In genomic region chr20:62508641-62509051, GRCh38 we compare ENCODE assay signal across 19 cellular contexts. TPM values are rescaled to one million over a fixed set of nuclear protein-coding genes. Genes with fewer than 3 reads are reported as not detected.
DNase-seq lines count a peak whose midpoint lies in the region; ATAC-seq, FAIRE-seq and TF ChIP-seq lines count a peak whose summit lies in the region.
"Had no signal": no experiment of that assay in that cellular context is flagged by ENCODE, and none has a peak within 500 bp of the region (broad histone marks: within the 10 kb centered on the region; RNA-seq: fewer than 3 reads in every experiment).

No MANE protein-coding gene starts in this region.

- 75% methylated on average over 6 of the region's 6 CpGs for WGBS in GM12878 (ENCODE audit: insufficient coverage, insufficient replicate concordance, low lambda C conversion rate, missing lambda C conversion rate)

- H3K4me3 Mint-ChIP-seq in T-helper 17 cell, result no peak overlapping the region

- no peak for TF ChIP-seq EP300 in GM12878 (IDR thresholded peaks at IDR 0.05; ENCODE audit: borderline replicate concordance in 1 of 2, control insufficient read depth in 1 of 2, low read depth in 2 of 2, low read length in 2 of 2)

- peaks cover 5 to 8% of the 10 kb centered on the region in 2 experiments; a peak in 2 of 4 replicates for H3K27me3 ChIP-seq in GM12878 (replicated peaks in 1 of 2; ENCODE audit: control insufficient read depth in 2 of 2, insufficient read depth in 2 of 2, low read length in 1 of 2)
- H3K27me3 ChIP-seq: hepatocyte, pancreas had no signal

- no peak for FAIRE-seq in GM12878 (lab: Jason Lieb, UNC)
- FAIRE-seq: pancreas had no signal

- H3K27ac ChIP-seq in GM12878 (ENCODE audit: control insufficient read depth, insufficient read depth), result no peak overlapping the region
- H3K27ac ChIP-seq: colonic mucosa, hepatocyte, pancreas, spleen had no signal

- in situ Hi-C loops in GM12878 (cut with MboI), result no loop called here

- TF ChIP-seq CTCF in GM12878 (IDR thresholded peaks at IDR 0.05 in 2 of 3, conservative IDR thresholded peaks at IDR 0.05 in 1 of 3; ENCODE audit: control insufficient read depth in 2 of 3, extremely low read depth in 1 of 3, insufficient read depth in 1 of 3, low read depth in 3 of 3, low read length in 3 of 3), result no peak

- no peak for TF ChIP-seq POLR2A in GM12878 (IDR thresholded peaks at IDR 0.05; ENCODE audit: low read depth, low read length)

- POLR2A ChIA-PET in GM12878 (lab: Charles Lee), result no interaction called here

- H3K79me2 ChIP-seq in GM12878 (ENCODE audit: control insufficient read depth, insufficient read depth, low read length), result no peaks in the 10 kb centered on the region
- H3K79me2 ChIP-seq: hepatocyte had no signal

- BruUV-seq in GM12878 (replicated peaks; lab: Mats Ljungman, UMichigan), result no TSS peak

- H3K4me3 ChIP-seq in GM12878, result no peak overlapping the region
- H3K4me3 ChIP-seq: colonic mucosa, hepatocyte, pancreas, spleen had no signal

- no peaks in the 10 kb centered on the region for H3K4me1 Mint-ChIP-seq in T-helper 17 cell

- no peaks in the 10 kb centered on the region for H3K4me1 ChIP-seq in GM12878 (ENCODE audit: control insufficient read depth, insufficient read depth, low read length)
- H3K4me1 ChIP-seq: colonic mucosa, pancreas, spleen had no signal

- no peaks in the 10 kb centered on the region for H4K20me1 ChIP-seq in GM12878 (ENCODE audit: control insufficient read depth, insufficient read depth)

- no peak overlapping the region for H2AFZ ChIP-seq in GM12878 (ENCODE audit: control insufficient read depth, low read depth, low read length)
- H2AFZ ChIP-seq: hepatocyte had no signal

- ATAC-seq in GM12878, result peak; percentile 70
- ATAC-seq in stimulated activated naive CD8-positive, alpha-beta T cell treated with anti-CD3 and anti-CD28 coated beads, Interleukin-15, Interleukin-2, amounts not matched to agents 100 U/mL and 50 U/mL, for 24 hours, result peak; percentile 45
- no peak for ATAC-seq in GM19324 (IDR thresholded peaks at IDR 0.05; ENCODE audit: low FRiP score, unreplicated experiment)
- ATAC-seq in T-helper 17 cell, result no peak
- ATAC-seq: esophagus mucosa had no signal

- CTCF ChIA-PET in GM12878 (lab: Yijun Ruan, JAX), result interaction anchor here (0.7 kb wide), 1 partner anchor 282 kb away, joined by 3 read pairs; no protein-coding TSS in a partner anchor

- no peaks in the 10 kb centered on the region for H3K9me3 ChIP-seq in GM12878 (replicated peaks; ENCODE audit: control insufficient read depth, insufficient read depth, low read length)
- no peaks in the 10 kb centered on the region for H3K9me3 ChIP-seq in T-helper 17 cell (ENCODE audit: control insufficient read depth, low read length, poor library complexity, severe bottlenecking)
- H3K9me3 ChIP-seq: colonic mucosa, pancreas, spleen had no signal

- H3K9ac ChIP-seq in GM12878 (ENCODE audit: control insufficient read depth, insufficient read depth, low read length), result no peak overlapping the region

- H3K27me3 Mint-ChIP-seq in T-helper 17 cell, result peaks cover 4% of the 10 kb centered on the region

- peak; percentile 30 to 39 for DNase-seq in activated T-cell treated with anti-CD3 and anti-CD28 coated beads, Interleukin-2, amount 50 U/mL, for 48 hours
- no peak for DNase-seq in activated T-cell treated with anti-CD3 and anti-CD28 coated beads, Interleukin-2, amount 50 U/mL, for 1 hour
- peak; percentile 33 for DNase-seq in M059J (ENCODE audit: low read depth)
- no peak for DNase-seq in GM12878 (ENCODE audit: low read depth, low spot score)
- no peak for DNase-seq in stimulated activated naive CD8-positive, alpha-beta T cell treated with anti-CD3 and anti-CD28 coated beads, Interleukin-15, Interleukin-2, amounts not matched to agents 100 U/mL and 50 U/mL, for 24 hours
- no peak for DNase-seq in NCI-H128 (lab: John Stamatoyannopoulos, UW; ENCODE audit: unreplicated experiment)
- DNase-seq in T-helper 17 cell, result no peak
- DNase-seq: amygdala, colonic mucosa, DMS153, MM.1S, NCI-H2227 treated with DMSO at 0.1 percent for 48 hours, OCI-M1, pancreas, spleen had no signal

- H3K36me3 Mint-ChIP-seq in T-helper 17 cell (ENCODE audit: low read depth), result no peaks in the 10 kb centered on the region

- no peak overlapping the region for H3K27ac Mint-ChIP-seq in T-helper 17 cell

- no peaks in the 10 kb centered on the region for H3K36me3 ChIP-seq in GM12878 (ENCODE audit: control insufficient read depth in 2 of 2, insufficient read depth in 2 of 2, low read length in 1 of 2)
- H3K36me3 ChIP-seq: colonic mucosa, pancreas, spleen had no signal

- intact Hi-C loops in GM12878 (cut with micrococcal nuclease; ENCODE audit: unreplicated experiment), result no loop called here

- RAD21 ChIA-PET in GM12878 (lab: Charles Lee; ENCODE audit: unreplicated experiment), result no interaction called here

- SMC1A ChIA-PET in GM12878 (lab: Charles Lee; ENCODE audit: uncharacterized antibody, unreplicated experiment), result interaction anchor here (0.8 kb wide), 1 partner anchor 13 kb away, joined by 3 read pairs; no protein-coding TSS in a partner anchor

- no peak overlapping the region for H3K4me2 ChIP-seq in GM12878 (ENCODE audit: control insufficient read depth, insufficient read depth)
- H3K4me2 ChIP-seq: hepatocyte had no signal

- no peak for TF ChIP-seq RAD21 in GM12878 (IDR thresholded peaks at IDR 0.05; ENCODE audit: insufficient read depth, low read depth, low read length)

TF ChIP-seq in GM12878, 131 proteins besides CTCF, POLR2A, EP300 and RAD21:
- TF ChIP-seq, protein P1, sequence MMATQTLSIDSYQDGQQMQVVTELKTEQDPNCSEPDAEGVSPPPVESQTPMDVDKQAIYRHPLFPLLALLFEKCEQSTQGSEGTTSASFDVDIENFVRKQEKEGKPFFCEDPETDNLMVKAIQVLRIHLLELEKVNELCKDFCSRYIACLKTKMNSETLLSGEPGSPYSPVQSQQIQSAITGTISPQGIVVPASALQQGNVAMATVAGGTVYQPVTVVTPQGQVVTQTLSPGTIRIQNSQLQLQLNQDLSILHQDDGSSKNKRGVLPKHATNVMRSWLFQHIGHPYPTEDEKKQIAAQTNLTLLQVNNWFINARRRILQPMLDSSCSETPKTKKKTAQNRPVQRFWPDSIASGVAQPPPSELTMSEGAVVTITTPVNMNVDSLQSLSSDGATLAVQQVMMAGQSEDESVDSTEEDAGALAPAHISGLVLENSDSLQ (IDR thresholded peaks at IDR 0.05), result peak; percentile 82
- TF ChIP-seq RBBP5 (conservative IDR thresholded peaks at IDR 0.05) (no peak), EZH2 (IDR thresholded peaks at IDR 0.05; ENCODE audit: borderline replicate concordance, control insufficient read depth, low read depth, low read length) (no peak)
- TF ChIP-seq, protein P2, sequence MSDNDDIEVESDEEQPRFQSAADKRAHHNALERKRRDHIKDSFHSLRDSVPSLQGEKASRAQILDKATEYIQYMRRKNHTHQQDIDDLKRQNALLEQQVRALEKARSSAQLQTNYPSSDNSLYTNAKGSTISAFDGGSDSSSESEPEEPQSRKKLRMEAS (IDR thresholded peaks at IDR 0.05; ENCODE audit: low read depth, low read length), result no peak
- TF ChIP-seq, protein P3, sequence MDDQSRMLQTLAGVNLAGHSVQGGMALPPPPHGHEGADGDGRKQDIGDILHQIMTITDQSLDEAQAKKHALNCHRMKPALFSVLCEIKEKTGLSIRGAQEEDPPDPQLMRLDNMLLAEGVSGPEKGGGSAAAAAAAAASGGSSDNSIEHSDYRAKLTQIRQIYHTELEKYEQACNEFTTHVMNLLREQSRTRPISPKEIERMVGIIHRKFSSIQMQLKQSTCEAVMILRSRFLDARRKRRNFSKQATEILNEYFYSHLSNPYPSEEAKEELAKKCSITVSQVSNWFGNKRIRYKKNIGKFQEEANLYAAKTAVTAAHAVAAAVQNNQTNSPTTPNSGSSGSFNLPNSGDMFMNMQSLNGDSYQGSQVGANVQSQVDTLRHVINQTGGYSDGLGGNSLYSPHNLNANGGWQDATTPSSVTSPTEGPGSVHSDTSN (IDR thresholded peaks at IDR 0.05; ENCODE audit: insufficient replicate concordance, low read depth, low read length), result peak; percentile 68

RNA-seq across cellular contexts. Expression of gene GATA5, which starts 32.9 kb away (rescaled TPM):
- total RNA-seq in M059J (2014; rRNA removed; shearing (Covaris generic)), result not detected in 2 replicates
- total RNA-seq in GM12878 (2013; cell fraction: nucleolus; rRNA removed), result not detected in 2 replicates
- total RNA-seq in GM12878 (2014; rRNA removed) (not detected in 2 replicates), GM12878 (2014; rRNA removed; fragmentation: Illumina TruSeq; extraction: Trizol) (not detected in 2 replicates), GM12878 (2021) (not detected in 2 replicates), T-helper 17 cell (not detected)
- not detected for polyA plus RNA-seq in GM12878 (2011; ENCODE audit: low read depth)
- polyA plus RNA-seq in GM12878 (2011; rRNA removed) (not detected in 2 replicates), GM12878 (2014; fragmentation: Illumina TruSeq; extraction: Trizol) (not detected in 2 replicates), GM12878 (2014; fragmentation: Nextera tagmentation; extraction: Ambion mirVana) (not detected), GM12878 (2014; rRNA removed) (not detected in 2 replicates), GM12878 (2016; fragmentation: Nextera tagmentation; extraction: Ambion mirVana) (not detected)
- not detected in 2 replicates for polyA plus RNA-seq in GM12878 (2011; cell fraction: cytosol; rRNA removed)
- not detected in 2 replicates for polyA plus RNA-seq in GM12878 (2011; cell fraction: nucleus; rRNA removed)
- polyA plus RNA-seq in GM12878 (2012), result not detected in 2 replicates
- not detected in 2 replicates for polyA minus RNA-seq in GM12878 (2011; rRNA and poly(A)+ RNA removed)
- not detected in 2 replicates for polyA minus RNA-seq in GM12878 (2011; cell fraction: cytosol; rRNA and poly(A)+ RNA removed)
- not detected in 2 replicates for polyA minus RNA-seq in GM12878 (2011; cell fraction: nucleus; rRNA and poly(A)+ RNA removed)
- total RNA-seq: esophagus mucosa; T-helper 1 cell treated with Interleukin-12 subunit alpha and Interleukin-12 subunit beta and Interleukin-4 antibody, amounts not matched to agents 30 ng/mL and 1 ng/mL, for 36 hours had no signal

Comparison
In these comparisons a context has a peak if more than half of its experiments do, and no peak if none do; other contexts are left out.
1. DNase-seq: peak in activated T-cell treated with anti-CD3 and anti-CD28 coated beads, Interleukin-2, amount 50 U/mL, for 48 hours (2 of 2) and M059J (single experiment); none in activated T-cell treated with anti-CD3 and anti-CD28 coated beads, Interleukin-2, amount 50 U/mL, for 1 hour (single experiment), GM12878 (single experiment), stimulated activated naive CD8-positive, alpha-beta T cell treated with anti-CD3 and anti-CD28 coated beads, Interleukin-15, Interleukin-2, amounts not matched to agents 100 U/mL and 50 U/mL, for 24 hours (single experiment), NCI-H128 (single experiment) and T-helper 17 cell (0 of 3).
2. ATAC-seq: peak in GM12878 (single experiment) and stimulated activated naive CD8-positive, alpha-beta T cell treated with anti-CD3 and anti-CD28 coated beads, Interleukin-15, Interleukin-2, amounts not matched to agents 100 U/mL and 50 U/mL, for 24 hours (single experiment); none in GM19324 (single experiment) and T-helper 17 cell (single experiment).